ENCODE assay signal across 14 cellular contexts in the genomic region with DNA sequence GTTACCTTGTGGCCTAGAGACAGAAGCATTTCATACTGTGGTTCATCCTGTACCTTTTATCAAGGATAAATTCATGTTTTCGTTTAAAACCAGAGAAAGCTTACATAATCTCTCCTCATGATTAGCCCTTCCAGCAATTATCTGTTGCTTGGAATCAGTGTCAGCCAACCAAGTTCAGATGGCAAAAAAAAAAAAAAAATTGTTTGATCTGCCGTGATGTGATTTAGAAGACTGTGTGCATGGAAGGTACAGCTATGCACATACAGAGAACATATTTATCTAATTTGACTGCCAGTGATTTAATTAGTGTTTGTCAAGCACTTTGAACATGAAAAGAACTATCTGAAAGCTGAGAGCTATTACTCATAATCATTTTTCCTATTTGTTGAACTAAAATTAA.
DNase-seq lines count a peak whose midpoint lies in the region; TF ChIP-seq lines count a peak whose summit lies in the region.
"Had no signal": no experiment of that assay in that cellular context is flagged by ENCODE, and none has a peak within 500 bp of the region (broad histone marks: within the 10 kb centered on the region; RNA-seq: fewer than 3 reads in every experiment).

No MANE protein-coding gene starts in this region.

- H3K27ac ChIP-seq in DOHH2 (ENCODE audit: low read depth, low read length): no peak overlapping the region

- H3K79me2 ChIP-seq in DOHH2 (ENCODE audit: control insufficient read depth, low read length): no peaks in the 10 kb centered on the region

- no peaks in the 10 kb centered on the region for H3K9me3 ChIP-seq in DOHH2 (ENCODE audit: control insufficient read depth, insufficient read depth, low read length)
- H3K9me3 ChIP-seq in endocrine pancreas (ENCODE audit: control insufficient read depth, low read length): no peaks in the 10 kb centered on the region
- H3K9me3 ChIP-seq: Caco-2 had no signal

- peaks cover 23% of the 10 kb centered on the region for H3K4me1 ChIP-seq in DOHH2 (ENCODE audit: control insufficient read depth, low read length)
- peaks cover 9% of the 10 kb centered on the region for H3K4me1 ChIP-seq in endocrine pancreas (ENCODE audit: control insufficient read depth, insufficient read depth, low read length)
- H3K4me1 ChIP-seq: Caco-2 had no signal

- H3K27me3 ChIP-seq in DOHH2 (ENCODE audit: control insufficient read depth, low read length): no peaks in the 10 kb centered on the region
- H3K27me3 ChIP-seq in endocrine pancreas (ENCODE audit: control insufficient read depth, insufficient read depth, low read length): no peaks in the 10 kb centered on the region

- TF ChIP-seq CTCF in DOHH2 (IDR thresholded peaks at IDR 0.05; ENCODE audit: low read depth, low read length, poor library complexity, severe bottlenecking): no peak

- H3K36me3 ChIP-seq in DOHH2 (ENCODE audit: control insufficient read depth, low read length) (no peaks in the 10 kb centered on the region), endocrine pancreas (ENCODE audit: control insufficient read depth, insufficient read depth, low read length) (no peaks in the 10 kb centered on the region)

- H3K4me3 ChIP-seq in DOHH2 (ENCODE audit: low read length) (peak overlapping the region; percentile 9), endocrine pancreas (ENCODE audit: control insufficient read depth, insufficient read depth, low read length) (peak overlapping the region; percentile 38)

- DNase-seq in NCI-H1417 treated with DMSO at 0.1 percent for 48 hours (lab: John Stamatoyannopoulos, UW): peak; percentile 43
- DNase-seq in SK-N-DZ (ENCODE audit: low spot score): peak; percentile 12
- no peak for DNase-seq in NCI-H345 treated with DMSO at 0.1 percent for 48 hours (lab: John Stamatoyannopoulos, UW; ENCODE audit: unreplicated experiment)
- no peak for DNase-seq in NCI-H2029 (lab: John Stamatoyannopoulos, UW)
- DNase-seq in activated gamma-delta T cell (lab: John Stamatoyannopoulos, UW): no peak
- DNase-seq: C1 segment of cervical spinal cord; Caco-2; CD8-positive, alpha-beta T cell; DND-41; GF-D8; HCEC 1CT; HFFc6 had no signal

- peak overlapping the region; percentile 55 for H3K4me2 ChIP-seq in DOHH2 (ENCODE audit: low read length)

- H4K20me1 ChIP-seq in DOHH2 (ENCODE audit: control insufficient read depth, insufficient read depth, low read depth, low read length): no peaks in the 10 kb centered on the region

- no peaks in the 10 kb centered on the region for H3K9me2 ChIP-seq in DOHH2 (replicated peaks; ENCODE audit: control insufficient read depth, low read length)

- H3K9ac ChIP-seq in endocrine pancreas (ENCODE audit: control insufficient read depth, insufficient read depth, low read length): no peak overlapping the region

- H3F3A ChIP-seq in DOHH2 (ENCODE audit: control insufficient read depth, insufficient read depth): no peaks in the 10 kb centered on the region

Comparison
In these comparisons a context has a peak if more than half of its experiments do, and no peak if none do; other contexts are left out.
1. DNase-seq: peak in NCI-H1417 treated with DMSO at 0.1 percent for 48 hours (single experiment) and SK-N-DZ (single experiment); none in NCI-H345 treated with DMSO at 0.1 percent for 48 hours (single experiment), NCI-H2029 (single experiment) and activated gamma-delta T cell (single experiment).